Comparison of ENCODE assay signal across 17 cellular contexts in the genomic region with DNA sequence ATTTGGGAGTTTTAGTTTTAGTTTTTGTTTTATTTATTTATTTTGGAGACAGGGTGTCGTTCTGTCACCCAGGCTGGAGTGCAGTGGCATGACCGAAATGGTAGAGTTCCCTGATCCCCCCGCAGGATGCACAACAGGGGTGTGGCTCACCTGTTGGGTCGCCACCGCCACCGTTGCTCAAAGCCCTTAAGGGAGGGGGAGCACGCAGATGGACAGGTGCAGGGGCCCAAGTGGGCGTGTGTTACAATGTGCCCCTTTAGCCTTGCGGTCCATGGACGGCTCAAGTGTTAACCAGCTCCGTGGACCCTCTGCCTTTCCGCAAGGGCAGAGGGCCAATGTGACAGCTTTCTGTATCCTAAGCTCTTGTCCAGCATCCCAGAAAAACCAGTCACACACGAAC.
DNase-seq lines count a peak whose midpoint lies in the region; ATAC-seq lines count a peak whose summit lies in the region.
"Had no signal": no experiment of that assay in that cellular context is flagged by ENCODE, and none has a peak within 500 bp of the region (broad histone marks: within the 10 kb centered on the region; RNA-seq: fewer than 3 reads in every experiment).

No MANE protein-coding gene starts in this region.

- peak overlapping the region; percentile 72 for H3K27ac ChIP-seq in CD4-positive, alpha-beta memory T cell (ENCODE audit: low read depth, low read length)

- intact Hi-C loops in CD4-positive, alpha-beta memory T cell (cut with micrococcal nuclease), result loop anchor here (1.0 to 2.0 kb wide), 4 partner anchors 13 to 179 kb away; a partner anchor contains a TSS
- intact Hi-C loops in activated T-helper 2 cell treated with anti-CD3 and anti-CD28 coated beads, Interferon-gamma antibody, Interleukin-2, Interleukin-4, amounts not matched to agents 10 μg/mL and 5 μg/mL and 100 μg/mL, durations not matched to agents 14 hours and 24 hours and 36 hours (cut with micrococcal nuclease), result loop anchor here (1.0 to 5.0 kb wide), 3 partner anchors 13 to 63 kb away; a partner anchor contains a TSS
- intact Hi-C loops in sciatic nerve (cut with DNase I), result no loop called here

- peaks cover 20% of the 10 kb centered on the region for H3K4me1 Mint-ChIP-seq in T-helper 2 cell treated with Interferon-gamma antibody and Interleukin-4, amounts not matched to agents 5 μg/mL and 100 μg/mL, for 36 hours (ENCODE audit: low read depth)
- peaks cover 25 to 56% (median 39%) of the 10 kb centered on the region in 4 donors for H3K4me1 Mint-ChIP-seq in CD4-positive, alpha-beta memory T cell
- peaks cover 42% of the 10 kb centered on the region for H3K4me1 Mint-ChIP-seq in activated T-helper 2 cell treated with anti-CD3 and anti-CD28 coated beads, Interferon-gamma antibody, Interleukin-2, Interleukin-4, amounts not matched to agents 10 μg/mL and 5 μg/mL and 100 μg/mL, durations not matched to agents 14 hours and 24 hours and 36 hours (ENCODE audit: low read depth)
- H3K4me1 Mint-ChIP-seq in naive thymus-derived CD8-positive, alpha-beta T cell, result peaks cover 15 to 45% (median 40%) of the 10 kb centered on the region in 4 donors

- POLR2A ChIA-PET in CD4-positive, alpha-beta memory T cell (lab: Charles Lee; ENCODE audit: partially characterized antibody), result interaction anchor here (0.7 to 4.3 kb wide), 13 partner anchors 13 to 358 kb away, joined by 3 to 57 read pairs (median 5); a partner anchor contains a TSS
- POLR2A ChIA-PET in naive thymus-derived CD8-positive, alpha-beta T cell (lab: Charles Lee), result interaction anchor here (1.3 to 3.5 kb wide), 4 partner anchors 48 to 64 kb away, joined by 4 to 23 read pairs (median 10); a partner anchor contains a TSS

- peaks cover 2% of the 10 kb centered on the region for H3K36me3 Mint-ChIP-seq in T-helper 2 cell treated with Interferon-gamma antibody and Interleukin-4, amounts not matched to agents 5 μg/mL and 100 μg/mL, for 36 hours (ENCODE audit: low read depth)
- peaks cover 0 to 4% of the 10 kb centered on the region in 2 donors for H3K36me3 Mint-ChIP-seq in CD4-positive, alpha-beta memory T cell
- peaks cover 3% of the 10 kb centered on the region for H3K36me3 Mint-ChIP-seq in activated T-helper 2 cell treated with anti-CD3 and anti-CD28 coated beads, Interferon-gamma antibody, Interleukin-2, Interleukin-4, amounts not matched to agents 10 μg/mL and 5 μg/mL and 100 μg/mL, durations not matched to agents 14 hours and 24 hours and 36 hours (ENCODE audit: low read depth)
- H3K36me3 Mint-ChIP-seq in naive thymus-derived CD8-positive, alpha-beta T cell, result no peaks in the 10 kb centered on the region
- H3K36me3 Mint-ChIP-seq: type B pancreatic cell had no signal

- H3K27me3 Mint-ChIP-seq in T-helper 2 cell treated with Interferon-gamma antibody and Interleukin-4, amounts not matched to agents 5 μg/mL and 100 μg/mL, for 36 hours (ENCODE audit: low read depth), result no peaks in the 10 kb centered on the region
- peaks cover 0 to 3% of the 10 kb centered on the region in 2 donors for H3K27me3 Mint-ChIP-seq in CD4-positive, alpha-beta memory T cell
- H3K27me3 Mint-ChIP-seq in activated T-helper 2 cell treated with anti-CD3 and anti-CD28 coated beads, Interferon-gamma antibody, Interleukin-2, Interleukin-4, amounts not matched to agents 10 μg/mL and 5 μg/mL and 100 μg/mL, durations not matched to agents 14 hours and 24 hours and 36 hours (ENCODE audit: low read depth), result no peaks in the 10 kb centered on the region
- peaks cover 0 to 8% (median 0%) of the 10 kb centered on the region in 5 donors for H3K27me3 Mint-ChIP-seq in naive thymus-derived CD8-positive, alpha-beta T cell
- H3K27me3 Mint-ChIP-seq: activated B cell treated with CpG ODN at 0.5 μM for 24 hours had no signal

- no peak for DNase-seq in T-helper 2 cell treated with Interferon-gamma antibody and Interleukin-4, amounts not matched to agents 5 μg/mL and 100 μg/mL, for 36 hours (ENCODE audit: low spot score)
- DNase-seq in T-helper 2 cell, result no peak
- no peak for DNase-seq in CD4-positive, alpha-beta memory T cell
- no peak for DNase-seq in activated T-helper 2 cell treated with anti-CD3 and anti-CD28 coated beads, Interferon-gamma antibody, Interleukin-2, Interleukin-4, amounts not matched to agents 10 μg/mL and 5 μg/mL and 100 μg/mL, durations not matched to agents 14 hours and 24 hours and 36 hours (ENCODE audit: low spot score)
- peak in 1 of 10 donors; percentile 67 for DNase-seq in naive thymus-derived CD8-positive, alpha-beta T cell
- no peak for DNase-seq in HuH-7 (ENCODE audit: low spot score)
- DNase-seq in HuH-7.5 (ENCODE audit: low spot score), result no peak
- DNase-seq in sciatic nerve (ENCODE audit: low spot score), result no peak
- DNase-seq: activated B cell treated with CpG ODN at 0.5 μM for 24 hours, amniotic stem cell, BE2C, dermis blood vessel endothelial cell, NCI-H1436 treated with DMSO at 0.1 percent for 48 hours, NCI-H2171, NCI-H526 treated with DMSO at 0.1 percent for 48 hours, SHP77 had no signal

- H3K27me3 ChIP-seq in CD4-positive, alpha-beta memory T cell (ENCODE audit: insufficient read depth, low read length), result no peaks in the 10 kb centered on the region
- H3K27me3 ChIP-seq: BE2C had no signal

- CTCF ChIA-PET in CD4-positive, alpha-beta memory T cell (lab: Charles Lee; ENCODE audit: partially characterized antibody), result interaction anchor here (0.6 to 3.8 kb wide), 4 partner anchors 21 to 179 kb away, joined by 3 to 39 read pairs (median 8); a partner anchor contains a TSS

- H3K9me3 ChIP-seq in CD4-positive, alpha-beta memory T cell (ENCODE audit: control insufficient read depth in 1 of 2, low read length in 2 of 2), result no peaks in the 10 kb centered on the region
- H3K9me3 ChIP-seq: BE2C had no signal

- H3K4me1 ChIP-seq in CD4-positive, alpha-beta memory T cell (ENCODE audit: insufficient read depth, low read length), result peaks cover 35% of the 10 kb centered on the region
- H3K4me1 ChIP-seq: BE2C had no signal

- H3K9me3 Mint-ChIP-seq in T-helper 2 cell treated with Interferon-gamma antibody and Interleukin-4, amounts not matched to agents 5 μg/mL and 100 μg/mL, for 36 hours, result peaks cover 7% of the 10 kb centered on the region
- peaks cover 0 to 3% (median 0%) of the 10 kb centered on the region in 8 donors for H3K9me3 Mint-ChIP-seq in CD4-positive, alpha-beta memory T cell
- peaks cover 4% of the 10 kb centered on the region for H3K9me3 Mint-ChIP-seq in activated T-helper 2 cell treated with anti-CD3 and anti-CD28 coated beads, Interferon-gamma antibody, Interleukin-2, Interleukin-4, amounts not matched to agents 10 μg/mL and 5 μg/mL and 100 μg/mL, durations not matched to agents 14 hours and 24 hours and 36 hours
- H3K9me3 Mint-ChIP-seq in naive thymus-derived CD8-positive, alpha-beta T cell, result no peaks in the 10 kb centered on the region
- H3K9me3 Mint-ChIP-seq: activated B cell treated with CpG ODN at 0.5 μM for 24 hours, type B pancreatic cell had no signal

- no peak for ATAC-seq in naive thymus-derived CD8-positive, alpha-beta T cell
- no peak for ATAC-seq in sciatic nerve

- H3K36me3 ChIP-seq in CD4-positive, alpha-beta memory T cell (ENCODE audit: insufficient read depth, low read length), result no peaks in the 10 kb centered on the region
- H3K36me3 ChIP-seq: BE2C had no signal

- peak overlapping the region; percentile 91 for H3K27ac Mint-ChIP-seq in T-helper 2 cell treated with Interferon-gamma antibody and Interleukin-4, amounts not matched to agents 5 μg/mL and 100 μg/mL, for 36 hours
- H3K27ac Mint-ChIP-seq in CD4-positive, alpha-beta memory T cell, result peak overlapping the region; percentile 90 to 98 (median 97)
- peak overlapping the region; percentile 87 for H3K27ac Mint-ChIP-seq in activated T-helper 2 cell treated with anti-CD3 and anti-CD28 coated beads, Interferon-gamma antibody, Interleukin-2, Interleukin-4, amounts not matched to agents 10 μg/mL and 5 μg/mL and 100 μg/mL, durations not matched to agents 14 hours and 24 hours and 36 hours
- H3K27ac Mint-ChIP-seq in naive thymus-derived CD8-positive, alpha-beta T cell, result peak overlapping the region; percentile 81 to 97 (median 92)
- H3K27ac Mint-ChIP-seq: type B pancreatic cell had no signal

- peak overlapping the region; percentile 62 for H3K4me3 Mint-ChIP-seq in T-helper 2 cell treated with Interferon-gamma antibody and Interleukin-4, amounts not matched to agents 5 μg/mL and 100 μg/mL, for 36 hours
- H3K4me3 Mint-ChIP-seq in CD4-positive, alpha-beta memory T cell, result peak overlapping the region in 7 of 8 donors; percentile 57 to 91 (median 71)
- no peak overlapping the region for H3K4me3 Mint-ChIP-seq in activated T-helper 2 cell treated with anti-CD3 and anti-CD28 coated beads, Interferon-gamma antibody, Interleukin-2, Interleukin-4, amounts not matched to agents 10 μg/mL and 5 μg/mL and 100 μg/mL, durations not matched to agents 14 hours and 24 hours and 36 hours (ENCODE audit: low read depth)
- peak overlapping the region; percentile 23 to 82 (median 70) for H3K4me3 Mint-ChIP-seq in naive thymus-derived CD8-positive, alpha-beta T cell
- H3K4me3 Mint-ChIP-seq: activated B cell treated with CpG ODN at 0.5 μM for 24 hours, type B pancreatic cell had no signal

- no peak overlapping the region for H3K4me3 ChIP-seq in CD4-positive, alpha-beta memory T cell (ENCODE audit: low read length in 2 of 2)
